8 cellular contexts compared by ENCODE assay signal in genomic region chr15:52680041-52680391, GRCh38. TPM values are rescaled to one million over a fixed set of nuclear protein-coding genes. Genes with fewer than 3 reads are reported as not detected.
DNase-seq lines count a peak whose midpoint lies in the region; ATAC-seq and TF ChIP-seq lines count a peak whose summit lies in the region.

No MANE protein-coding gene starts in this region.

- DNase-seq in AG20443 (ENCODE audit: low spot score) (peak; percentile 20), HT-29 (ENCODE audit: low spot score) (peak; percentile 17), cerebellar nuclear complex (lab: John Stamatoyannopoulos, UW) (no peak), glomerular visceral epithelial cell (ENCODE audit: extremely low spot score) (no peak)

- H3K9me3 Mint-ChIP-seq in brain, result peaks cover 0 to 3% (median 0%) of the 10 kb centered on the region in 5 experiments

- peaks cover 48% of the 10 kb centered on the region for H3K4me1 Mint-ChIP-seq in brain

- H3K4me3 ChIP-seq in mucosa of rectum (ENCODE audit: low read length in 2 of 2), result peak overlapping the region; percentile 81 to 84

- H3K36me3 Mint-ChIP-seq in brain, result peaks cover 16% of the 10 kb centered on the region

- H3K27me3 Mint-ChIP-seq in brain, result peaks cover 12% of the 10 kb centered on the region

- TF ChIP-seq CTCF in brain (conservative IDR thresholded peaks at IDR 0.05), result no peak

- H3K4me1 ChIP-seq in mucosa of rectum (ENCODE audit: control insufficient read depth in 2 of 2, insufficient read depth in 2 of 2, low read length in 2 of 2), result peaks cover 13 to 20% of the 10 kb centered on the region in 2 donors

- H3K27me3 ChIP-seq in mucosa of rectum (ENCODE audit: control insufficient read depth in 2 of 2, insufficient read depth in 2 of 2, low read length in 2 of 2), result no peaks in the 10 kb centered on the region

- H3K36me3 ChIP-seq in mucosa of rectum (ENCODE audit: control insufficient read depth in 2 of 2, insufficient read depth in 2 of 2, low read length in 2 of 2), result peaks cover 0 to 4% of the 10 kb centered on the region in 2 donors

- H3K27ac ChIP-seq in mucosa of rectum (ENCODE audit: low read depth in 2 of 2, low read length in 2 of 2), result peak overlapping the region; percentile 46 to 97

- H3K9me3 ChIP-seq in mucosa of rectum (ENCODE audit: control insufficient read depth in 2 of 2, low read length in 2 of 2), result no peaks in the 10 kb centered on the region

- H3K4me3 Mint-ChIP-seq in brain, result peak overlapping the region; percentile 95 to 100 (median 98)

- ATAC-seq in GM21528 (IDR thresholded peaks at IDR 0.05; ENCODE audit: low FRiP score, unreplicated experiment) (no peak), HG03378 (IDR thresholded peaks at IDR 0.05; ENCODE audit: unreplicated experiment) (no peak)

- H3K9ac ChIP-seq in mucosa of rectum (ENCODE audit: low read depth in 1 of 2, low read length in 2 of 2), result peak overlapping the region in 1 of 2 donors; percentile 46

- H3K27ac Mint-ChIP-seq in brain, result peak overlapping the region; percentile 62 to 99 (median 89)

RNA-seq across cellular contexts. Expression of gene ATOSA, which starts 0.8 kb away (rescaled TPM):
- total RNA-seq in HT-29 (2014; rRNA removed; shearing (Covaris generic)), result 5.3 and 6.8 TPM in 2 replicates
- polyA plus RNA-seq in brain (ENCODE audit: insufficient read depth, low read depth, low replicate concordance), result 5.6 TPM

Comparison
In these comparisons a context has a peak if more than half of its experiments do, and no peak if none do; other contexts are left out.
1. DNase-seq: peak in AG20443 (single experiment) and HT-29 (single experiment); none in cerebellar nuclear complex (0 of 2) and glomerular visceral epithelial cell (single experiment).